18 cellular contexts compared by ENCODE assay signal in the genomic region with DNA sequence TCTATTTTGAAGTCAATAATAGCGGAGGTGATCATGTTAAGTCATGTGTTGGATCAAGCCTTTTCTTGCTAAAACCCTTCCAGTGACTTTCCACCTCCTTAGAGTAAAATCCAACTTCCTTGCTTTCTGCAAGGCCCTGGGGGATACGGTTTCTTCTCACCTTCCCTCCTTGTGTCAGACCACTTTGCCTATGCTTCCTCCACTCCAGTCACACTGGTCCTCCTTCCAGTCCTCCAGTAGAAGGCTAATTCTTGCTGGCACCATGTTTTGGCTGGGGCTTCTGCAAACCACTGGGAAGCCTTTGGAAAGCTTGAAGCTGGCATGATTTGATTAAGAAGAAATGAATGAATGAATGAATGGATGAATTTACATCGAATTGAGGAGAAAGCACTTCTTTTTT.
DNase-seq lines count a peak whose midpoint lies in the region; TF ChIP-seq lines count a peak whose summit lies in the region.
"Had no signal": no experiment of that assay in that cellular context is flagged by ENCODE, and none has a peak within 500 bp of the region (broad histone marks: within the 10 kb centered on the region; RNA-seq: fewer than 3 reads in every experiment).

No MANE protein-coding gene starts in this region.

- peak overlapping the region; percentile 57 for H3K27ac Mint-ChIP-seq in endodermal cell
- H3K27ac Mint-ChIP-seq: B cell; CD4-positive, alpha-beta T cell had no signal

- DNase-seq in endodermal cell: peak; percentile 51
- DNase-seq in GF-D8 (lab: John Stamatoyannopoulos, UW): no peak
- no peak for DNase-seq in H4 (ENCODE audit: low spot score)
- DNase-seq in NCI-H1694 (lab: John Stamatoyannopoulos, UW): no peak
- no peak for DNase-seq in hippocampal formation (lab: John Stamatoyannopoulos, UW)
- DNase-seq: C1 segment of cervical spinal cord; Calu3; CD4-positive, alpha-beta T cell; DMS 273 treated with DMSO at 0.1 percent for 48 hours; DMS79; EL; GOT3; IMR-90; KBM-7 had no signal

- no peaks in the 10 kb centered on the region for H3K36me3 ChIP-seq in HUES48 (ENCODE audit: control insufficient read depth, insufficient read depth, low read length)
- H3K36me3 ChIP-seq in endodermal cell (ENCODE audit: control insufficient read depth, insufficient read depth, low read length): no peaks in the 10 kb centered on the region
- no peaks in the 10 kb centered on the region for H3K36me3 ChIP-seq in iPS-20b (ENCODE audit: insufficient read depth, low read depth, low read length)

- H3K9me3 Mint-ChIP-seq in endodermal cell: peaks cover 2% of the 10 kb centered on the region

- H3K27ac ChIP-seq in HUES48 (ENCODE audit: low read depth, low read length) (peak overlapping the region; percentile 71), endodermal cell (ENCODE audit: low read depth, low read length) (no peak overlapping the region), iPS-20b (ENCODE audit: low read length) (peak overlapping the region; percentile 90)
- H3K27ac ChIP-seq: HL-60 had no signal

- H3K4me3 ChIP-seq in HUES48 (ENCODE audit: low read depth, low read length) (peak overlapping the region; percentile 5; the same call in 1 of the 2 replicates), endodermal cell (ENCODE audit: low read length) (no peak overlapping the region), iPS-20b (ENCODE audit: low read length) (peak overlapping the region; percentile 0; the same call in 1 of the 2 replicates)

- H3K4me3 Mint-ChIP-seq in endodermal cell: no peak overlapping the region
- H3K4me3 Mint-ChIP-seq: B cell; CD4-positive, alpha-beta T cell had no signal

- H3K27me3 ChIP-seq in HUES48 (ENCODE audit: control insufficient read depth, insufficient read depth, low read length) (no peaks in the 10 kb centered on the region), endodermal cell (ENCODE audit: control insufficient read depth, insufficient read depth, low read length, poor library complexity, severe bottlenecking) (no peaks in the 10 kb centered on the region), iPS-20b (ENCODE audit: insufficient read depth, low read length) (no peaks in the 10 kb centered on the region)

- WGBS in endodermal cell (ENCODE audit: insufficient coverage in 1 of 2, insufficient read length in 1 of 2), 2 experiments: 64 to 76% methylated on average over 3 of the region's 3 CpGs

- peaks cover 55% of the 10 kb centered on the region for H3K4me1 ChIP-seq in HUES48 (ENCODE audit: control insufficient read depth, insufficient read depth, low read length)
- no peaks in the 10 kb centered on the region for H3K4me1 ChIP-seq in endodermal cell (ENCODE audit: control insufficient read depth, insufficient read depth, low read length)
- peaks cover 35% of the 10 kb centered on the region for H3K4me1 ChIP-seq in iPS-20b (ENCODE audit: insufficient read depth, low read length)

- no peak for TF ChIP-seq CTCF in endodermal cell (conservative IDR thresholded peaks at IDR 0.05)

- H3K9me3 ChIP-seq in HUES48 (ENCODE audit: control insufficient read depth, insufficient read depth, low read length) (no peaks in the 10 kb centered on the region), endodermal cell (ENCODE audit: control insufficient read depth, low read length) (peaks cover 5% of the 10 kb centered on the region), iPS-20b (ENCODE audit: insufficient read depth, low read depth, low read length) (no peaks in the 10 kb centered on the region; the same call in 1 of the 2 replicates)

- no peaks in the 10 kb centered on the region for H3K27me3 Mint-ChIP-seq in endodermal cell (ENCODE audit: insufficient read depth)
- H3K27me3 Mint-ChIP-seq: B cell; CD4-positive, alpha-beta T cell had no signal

- H3K9ac ChIP-seq in HUES48 (ENCODE audit: low read depth, low read length) (peak overlapping the region; percentile 24; the same call in 1 of the 2 replicates), endodermal cell (ENCODE audit: extremely low read depth, low read length, poor library complexity, severe bottlenecking) (no peak overlapping the region), iPS-20b (ENCODE audit: low read depth, low read length) (no peak overlapping the region; the same call in 1 of the 2 replicates)

- peaks cover 23% of the 10 kb centered on the region for H3K4me1 Mint-ChIP-seq in endodermal cell
- H3K4me1 Mint-ChIP-seq: B cell had no signal

- no peaks in the 10 kb centered on the region for H3K36me3 Mint-ChIP-seq in endodermal cell (ENCODE audit: low read depth)
